Comparison of ENCODE assay signal across 8 cellular contexts in the genomic region with DNA sequence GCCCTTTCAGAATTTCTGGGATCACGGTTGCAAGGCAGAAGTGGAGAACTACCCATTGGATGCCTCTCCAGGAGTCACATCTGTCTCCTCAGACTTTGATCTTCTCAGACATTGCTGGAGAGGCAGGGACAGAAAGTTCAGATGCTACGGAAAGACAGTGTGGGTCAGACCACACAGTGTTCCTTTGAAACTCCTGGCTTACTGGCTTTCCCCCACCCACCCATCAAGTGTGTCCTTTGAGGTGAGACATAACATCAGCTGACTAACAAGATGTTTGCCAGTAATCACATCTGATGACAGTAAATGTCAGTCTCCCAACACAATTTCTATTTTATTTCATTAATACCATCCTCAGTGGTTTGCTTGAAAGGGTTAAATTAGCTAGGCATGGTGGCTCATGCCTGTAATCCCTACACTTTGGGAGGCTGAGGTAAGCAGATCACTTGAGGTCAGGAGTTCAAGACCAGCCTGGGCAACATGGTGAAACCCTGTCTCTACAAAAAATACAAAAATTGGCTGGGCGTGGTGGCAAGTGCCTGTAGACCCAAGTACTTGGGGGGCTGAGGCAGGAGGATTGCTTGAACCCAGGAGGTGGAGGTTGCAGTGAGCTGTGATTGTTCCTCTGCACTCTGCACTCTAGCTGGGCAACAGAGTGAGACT.
DNase-seq lines count a peak whose midpoint lies in the region; ATAC-seq lines count a peak whose summit lies in the region.

No MANE protein-coding gene starts in this region.

- peak; percentile 50 for ATAC-seq in GM21529 (IDR thresholded peaks at IDR 0.05; ENCODE audit: unreplicated experiment)
- no peak for ATAC-seq in GM21447 (IDR thresholded peaks at IDR 0.05; ENCODE audit: unreplicated experiment)
- no peak for ATAC-seq in HG03457 (IDR thresholded peaks at IDR 0.05; ENCODE audit: unreplicated experiment)
- ATAC-seq in HG02642 (IDR thresholded peaks at IDR 0.05; ENCODE audit: poor library complexity, unreplicated experiment) = no peak

- H3K9ac ChIP-seq in adipocyte (ENCODE audit: low read length) = peak overlapping the region; percentile 68

- H3K4me3 ChIP-seq in adipocyte (ENCODE audit: low read length) = no peak overlapping the region

- H3K36me3 ChIP-seq in adipocyte (ENCODE audit: control insufficient read depth, insufficient read depth, low read length, severe bottlenecking) = no peaks in the 10 kb centered on the region

- no peaks in the 10 kb centered on the region for H3K9me3 ChIP-seq in adipocyte (ENCODE audit: control insufficient read depth, low read length)

- DNase-seq in activated CD4-positive, alpha-beta T cell treated with anti-CD3 and anti-CD28 coated beads for 4 hours = peak; percentile 76 to 78
- no peak for DNase-seq in adipocyte (ENCODE audit: low read depth)
- peak in 2 of 3 donors; percentile 58 to 74 for DNase-seq in stimulated activated CD4-positive, alpha-beta T cell treated with anti-CD3 and anti-CD28 coated beads, TNF-alpha, amount 100 ng/mL, for 48 hours (ENCODE audit: low read depth in 3 of 3)
- no peak for DNase-seq in NCI-H2029 treated with DMSO at 0.1 percent for 48 hours (lab: John Stamatoyannopoulos, UW)

- no peaks in the 10 kb centered on the region for H3K27me3 ChIP-seq in adipocyte (replicated peaks; ENCODE audit: control insufficient read depth, insufficient read depth, low read length)

- H3K4me1 ChIP-seq in adipocyte (ENCODE audit: control insufficient read depth, insufficient read depth, low read length) = peaks cover 20% of the 10 kb centered on the region

Comparison
In these comparisons a context has a peak if more than half of its experiments do, and no peak if none do; other contexts are left out.
1. DNase-seq: peak in activated CD4-positive, alpha-beta T cell treated with anti-CD3 and anti-CD28 coated beads for 4 hours (2 of 2) and stimulated activated CD4-positive, alpha-beta T cell treated with anti-CD3 and anti-CD28 coated beads, TNF-alpha, amount 100 ng/mL, for 48 hours (2 of 3); none in adipocyte (single experiment) and NCI-H2029 treated with DMSO at 0.1 percent for 48 hours (single experiment).